In the genomic region with DNA sequence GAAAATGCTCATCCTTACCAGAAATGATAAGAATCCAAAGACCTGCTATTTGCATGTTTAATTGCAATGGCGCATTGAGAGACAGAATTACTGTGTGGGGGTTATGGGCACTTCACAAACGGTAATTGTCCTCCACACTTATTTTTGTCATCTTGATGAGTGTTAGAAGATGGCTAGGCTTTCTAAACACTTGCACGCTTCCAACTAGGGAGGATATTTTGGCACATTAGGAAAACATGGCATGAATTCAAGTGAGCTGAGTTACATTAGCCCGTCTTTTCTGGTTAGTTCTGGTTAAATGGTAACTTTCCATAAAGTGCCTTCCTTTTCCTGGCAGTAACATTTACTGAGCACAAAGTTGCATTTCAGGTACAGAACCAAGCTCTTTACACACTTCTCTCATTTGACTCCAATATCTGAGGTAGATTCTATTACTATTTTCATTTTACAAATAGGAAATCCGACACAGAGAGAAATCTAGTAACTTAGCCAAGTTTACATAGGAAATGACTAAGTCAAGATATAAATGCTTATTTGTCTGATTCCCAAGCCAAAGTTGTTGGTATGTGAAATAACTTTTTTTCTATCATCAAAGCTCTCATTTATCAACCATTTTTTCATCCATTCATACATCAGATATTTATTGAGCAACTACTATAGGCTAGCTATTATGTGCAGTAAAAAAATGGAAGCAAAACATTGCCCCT, we compare ENCODE assay signal across 17 cellular contexts.
DNase-seq lines count a peak whose midpoint lies in the region; ATAC-seq and TF ChIP-seq lines count a peak whose summit lies in the region.
"Had no signal": no experiment of that assay in that cellular context is flagged by ENCODE, and none has a peak within 500 bp of the region (broad histone marks: within the 10 kb centered on the region; RNA-seq: fewer than 3 reads in every experiment).

No MANE protein-coding gene starts in this region.

- H3K27me3 Mint-ChIP-seq in Calu3 (ENCODE audit: unreplicated experiment) (no peaks in the 10 kb centered on the region), CD14-positive monocyte (ENCODE audit: low read depth in 3 of 3) (no peaks in the 10 kb centered on the region)
- no peaks in the 10 kb centered on the region for H3K27me3 Mint-ChIP-seq in CD4-positive, alpha-beta T cell
- H3K27me3 Mint-ChIP-seq: T-helper 17 cell had no signal

- H3K4me1 Mint-ChIP-seq in Calu3 (ENCODE audit: low read depth, unreplicated experiment) (peaks cover 55% of the 10 kb centered on the region), CD14-positive monocyte (peaks cover 22% of the 10 kb centered on the region)
- no peaks in the 10 kb centered on the region for H3K4me1 Mint-ChIP-seq in CD4-positive, alpha-beta T cell (ENCODE audit: low read depth)
- H3K4me1 Mint-ChIP-seq: T-helper 17 cell had no signal

- WGBS in mesenchymal stem cell = 95% methylated on average over 3 of the region's 5 CpGs

- H3K14ac ChIP-seq in mesenchymal stem cell (ENCODE audit: low read length in 2 of 2) = no peak overlapping the region

- no peak for TF ChIP-seq CTCF in Calu3 (IDR thresholded peaks at IDR 0.05; ENCODE audit: unreplicated experiment)
- no peak for TF ChIP-seq CTCF in fibroblast of mammary gland (conservative IDR thresholded peaks at IDR 0.05; ENCODE audit: control insufficient read depth, insufficient read depth, low read depth, low read length)
- no peak for TF ChIP-seq CTCF in CD14-positive monocyte (IDR thresholded peaks at IDR 0.05)
- no peak for TF ChIP-seq CTCF in CD4-positive, alpha-beta T cell (IDR thresholded peaks at IDR 0.05)

- H3K4me2 ChIP-seq in mesenchymal stem cell (ENCODE audit: low read length, poor library complexity, severe bottlenecking) = no peak overlapping the region

- H3K79me1 ChIP-seq in mesenchymal stem cell (replicated peaks; ENCODE audit: low read length, poor library complexity, severe bottlenecking) = no peaks in the 10 kb centered on the region

- H3K18ac ChIP-seq in mesenchymal stem cell (ENCODE audit: low read depth in 1 of 2, low read length in 2 of 2) = no peak overlapping the region

- POLR2A ChIA-PET in CD4-positive, alpha-beta T cell (lab: Charles Lee) = no interaction called here

- H2AFZ ChIP-seq in mesenchymal stem cell (ENCODE audit: low read depth, low read length) = no peak overlapping the region

- CTCF ChIA-PET in Calu3 (lab: Charles Lee) = interaction anchor here (1.1 to 1.9 kb wide), 2 partner anchors 15 to 210 kb away, joined by 3 to 6 read pairs; no protein-coding TSS in a partner anchor
- CTCF ChIA-PET in CD4-positive, alpha-beta T cell (lab: Charles Lee) = no interaction called here

- peaks cover 7% of the 10 kb centered on the region for H3K36me3 Mint-ChIP-seq in Calu3 (ENCODE audit: insufficient read depth, unreplicated experiment)
- no peaks in the 10 kb centered on the region for H3K36me3 Mint-ChIP-seq in CD14-positive monocyte
- no peaks in the 10 kb centered on the region for H3K36me3 Mint-ChIP-seq in CD4-positive, alpha-beta T cell (ENCODE audit: low read depth)

- no peak overlapping the region for H4K91ac ChIP-seq in mesenchymal stem cell (ENCODE audit: low read length)

- H3K27ac Mint-ChIP-seq in Calu3 (ENCODE audit: unreplicated experiment) (peak overlapping the region; percentile 82), CD14-positive monocyte (no peak overlapping the region)
- H3K27ac Mint-ChIP-seq in CD4-positive, alpha-beta T cell = no peak overlapping the region
- H3K27ac Mint-ChIP-seq: activated CD8-positive, alpha-beta T cell treated with anti-CD3 and anti-CD28 coated beads, Interleukin-2, amount 10 ng/mL, durations not matched to agents 7 days and 5 days; endodermal cell; T-helper 17 cell had no signal

- H3K9ac ChIP-seq in adipocyte (ENCODE audit: low read length) = no peak overlapping the region
- H3K9ac ChIP-seq in mesenchymal stem cell (ENCODE audit: low read length) = peak overlapping the region; percentile 76

- intact Hi-C loops in Calu3 (cut with micrococcal nuclease; ENCODE audit: unreplicated experiment) (no loop called here), CD14-positive monocyte (cut with micrococcal nuclease) (no loop called here)
- intact Hi-C loops in CD4-positive, alpha-beta T cell (cut with DNase I, micrococcal nuclease) = no loop called here

- no peak overlapping the region for H4K8ac ChIP-seq in mesenchymal stem cell (ENCODE audit: low read length)

- no peak overlapping the region for H3K23ac ChIP-seq in mesenchymal stem cell (ENCODE audit: low read length in 2 of 2)

- no peak overlapping the region for H2AK5ac ChIP-seq in mesenchymal stem cell (ENCODE audit: low read length, severe bottlenecking)

- H3K4me3 ChIP-seq in adipocyte (ENCODE audit: low read length) (peak overlapping the region; percentile 55), fibroblast of mammary gland (ENCODE audit: control insufficient read depth, low read depth, low read length) (peak overlapping the region; percentile 21), mesenchymal stem cell (ENCODE audit: insufficient read depth in 1 of 2, low read depth in 1 of 2, low read length in 2 of 2) (peak overlapping the region in 1 of 2 experiments; percentile 62)
- H3K4me3 ChIP-seq: HAP-1, uterus had no signal

- H3K36me3 ChIP-seq in adipocyte (ENCODE audit: control insufficient read depth, insufficient read depth, low read length, severe bottlenecking) (no peaks in the 10 kb centered on the region), mesenchymal stem cell (ENCODE audit: control insufficient read depth in 1 of 2, insufficient read depth in 2 of 2, low read depth in 1 of 2, low read length in 2 of 2) (no peaks in the 10 kb centered on the region)
- H3K36me3 ChIP-seq: HAP-1, uterus had no signal

- peak overlapping the region; percentile 78 for H3K27ac ChIP-seq in mesenchymal stem cell (ENCODE audit: low read length, poor library complexity, severe bottlenecking)
- no peak overlapping the region for H3K27ac ChIP-seq in CD4-positive, alpha-beta T cell (ENCODE audit: low read depth, low read length)
- H3K27ac ChIP-seq: uterus had no signal

- DNase-seq in Calu3 (no peak), adipocyte (ENCODE audit: low read depth) (no peak), fibroblast of mammary gland (ENCODE audit: low read depth) (peak; percentile 45), mesenchymal stem cell (no peak), cerebellum (ENCODE audit: low spot score) (no peak), CD14-positive monocyte (ENCODE audit: low spot score) (no peak)
- no peak for DNase-seq in CD4-positive, alpha-beta T cell
- DNase-seq: activated CD8-positive, alpha-beta T cell treated with anti-CD3 and anti-CD28 coated beads, Interleukin-2, amount 10 ng/mL, durations not matched to agents 7 days and 5 days; activated T-cell treated with anti-CD3 and anti-CD28 coated beads, Interleukin-2, amount 50 U/mL, for 48 hours; endodermal cell; MM.1S; NCI-H526; SIG-M5; T-helper 17 cell; uterus had no signal

- no peaks in the 10 kb centered on the region for H3K9me3 ChIP-seq in adipocyte (ENCODE audit: control insufficient read depth, low read length)
- H3K9me3 ChIP-seq in mesenchymal stem cell (ENCODE audit: control insufficient read depth, low read length) = no peaks in the 10 kb centered on the region
- no peaks in the 10 kb centered on the region for H3K9me3 ChIP-seq in CD4-positive, alpha-beta T cell (ENCODE audit: control insufficient read depth, low read length)
- H3K9me3 ChIP-seq: HAP-1, uterus had no signal

- ATAC-seq in HG03521 (IDR thresholded peaks at IDR 0.05; ENCODE audit: unreplicated experiment) = no peak
- no peak for ATAC-seq in CD4-positive, alpha-beta T cell (ENCODE audit: poor library complexity)
- ATAC-seq: activated CD8-positive, alpha-beta T cell treated with anti-CD3 and anti-CD28 coated beads, Interleukin-2, amount 10 ng/mL, durations not matched to agents 7 days and 5 days; T-helper 17 cell had no signal

- no peaks in the 10 kb centered on the region for H3K27me3 ChIP-seq in adipocyte (replicated peaks; ENCODE audit: control insufficient read depth, insufficient read depth, low read length)
- H3K27me3 ChIP-seq in mesenchymal stem cell (ENCODE audit: control insufficient read depth in 1 of 2, insufficient read depth in 1 of 2, low read length in 2 of 2) = no peaks in the 10 kb centered on the region
- no peaks in the 10 kb centered on the region for H3K27me3 ChIP-seq in CD4-positive, alpha-beta T cell (ENCODE audit: control insufficient read depth, insufficient read depth, low read length)
- H3K27me3 ChIP-seq: uterus had no signal

- H2BK5ac ChIP-seq in mesenchymal stem cell (ENCODE audit: low read depth, low read length, poor library complexity, severe bottlenecking) = no peak overlapping the region

- peak overlapping the region; percentile 40 for H3K4me3 Mint-ChIP-seq in Calu3 (ENCODE audit: low read depth, unreplicated experiment)
- H3K4me3 Mint-ChIP-seq in CD14-positive monocyte = no peak overlapping the region
- no peak overlapping the region for H3K4me3 Mint-ChIP-seq in CD4-positive, alpha-beta T cell
- H3K4me3 Mint-ChIP-seq: activated CD8-positive, alpha-beta T cell treated with anti-CD3 and anti-CD28 coated beads, Interleukin-2, amount 10 ng/mL, durations not matched to agents 7 days and 5 days; endodermal cell; T-helper 17 cell had no signal

- no peaks in the 10 kb centered on the region for H3K9me3 Mint-ChIP-seq in Calu3 (ENCODE audit: low read depth, unreplicated experiment)
- no peaks in the 10 kb centered on the region for H3K9me3 Mint-ChIP-seq in CD14-positive monocyte
- H3K9me3 Mint-ChIP-seq in CD4-positive, alpha-beta T cell = no peaks in the 10 kb centered on the region
- H3K9me3 Mint-ChIP-seq: endodermal cell had no signal

- no peak overlapping the region for H2BK120ac ChIP-seq in mesenchymal stem cell (ENCODE audit: low read depth, low read length)

- H3K4ac ChIP-seq in mesenchymal stem cell (ENCODE audit: low read depth in 1 of 2, low read length in 2 of 2) = no peak overlapping the region

- no peak overlapping the region for H2BK12ac ChIP-seq in mesenchymal stem cell (ENCODE audit: low read length in 2 of 2)

- BruUV-seq in Calu3 (replicated peaks; lab: Mats Ljungman, UMichigan) = no TSS peak

- H3K4me1 ChIP-seq in adipocyte (ENCODE audit: control insufficient read depth, insufficient read depth, low read length) (peaks cover 9% of the 10 kb centered on the region), mesenchymal stem cell (ENCODE audit: control insufficient read depth, insufficient read depth, low read depth, low read length) (no peaks in the 10 kb centered on the region)
- H3K4me1 ChIP-seq: HAP-1, uterus had no signal

- H2BK15ac ChIP-seq in mesenchymal stem cell (ENCODE audit: low read depth, poor library complexity, severe bottlenecking) = no peak overlapping the region
